In the genomic region with DNA sequence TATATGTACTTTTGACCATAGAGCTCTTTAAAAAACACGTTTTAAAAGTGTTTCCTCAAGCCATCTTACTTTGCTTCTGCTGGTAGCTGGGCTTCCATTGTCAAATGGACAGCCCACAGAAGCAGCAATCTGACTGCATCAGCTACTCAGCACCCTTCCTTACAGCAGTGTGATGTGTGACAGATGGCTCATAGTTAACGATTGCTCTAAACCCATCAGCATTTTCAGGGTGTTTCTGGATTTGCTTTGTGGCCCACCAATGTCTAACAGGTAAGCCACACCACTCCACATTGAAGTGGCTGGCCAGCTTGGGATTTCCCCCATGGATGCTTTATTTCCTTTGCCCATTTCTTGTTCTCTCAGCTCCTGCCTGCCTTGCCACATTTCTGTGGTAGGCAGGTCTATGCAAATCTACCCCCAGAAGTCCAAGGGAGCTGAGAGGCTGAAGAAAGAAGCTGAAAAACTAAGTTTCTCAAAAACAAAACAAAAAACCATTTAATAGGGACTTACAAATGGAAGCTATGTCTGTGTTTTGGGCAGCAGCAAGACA, we compare ENCODE assay signal across 20 cellular contexts.
"Had no signal": no experiment of that assay in that cellular context is flagged by ENCODE, and none has a peak within 500 bp of the region (broad histone marks: within the 10 kb centered on the region; RNA-seq: fewer than 3 reads in every experiment).

No MANE protein-coding gene starts in this region.

- ATAC-seq: gastrocnemius medialis; heart left ventricle; left lung; naive thymus-derived CD4-positive, alpha-beta T cell; right lobe of liver; stimulated activated naive B cell treated with anti-CD40 and anti-IgM and Interleukin-4, amounts not matched to agents 10 μg/mL and 1 μg/mL and 100 μg/mL, for 72 hours had no signal

- H3K27ac Mint-ChIP-seq: dendritic cell treated with granulocyte-macrophage colony-stimulating factor and Interleukin-4, amounts not matched to agents 40 ng/mL and 50 ng/mL, for 4 days; mesothelial cell of epicardium; naive thymus-derived CD4-positive, alpha-beta T cell; nephron; neural progenitor cell; progenitor cell of endocrine pancreas; stimulated activated naive B cell treated with anti-CD40 and anti-IgM and Interleukin-4, amounts not matched to agents 10 μg/mL and 1 μg/mL and 100 μg/mL, for 72 hours had no signal

- H3K4me3 Mint-ChIP-seq: dendritic cell treated with granulocyte-macrophage colony-stimulating factor and Interleukin-4, amounts not matched to agents 40 ng/mL and 50 ng/mL, for 4 days; mesothelial cell of epicardium; naive thymus-derived CD4-positive, alpha-beta T cell; nephron; neural progenitor cell; stimulated activated naive B cell treated with anti-CD40 and anti-IgM and Interleukin-4, amounts not matched to agents 10 μg/mL and 1 μg/mL and 100 μg/mL, for 72 hours had no signal

- H3K4me1 Mint-ChIP-seq: mesothelial cell of epicardium; naive thymus-derived CD4-positive, alpha-beta T cell; nephron; neural progenitor cell; stimulated activated naive B cell treated with anti-CD40 and anti-IgM and Interleukin-4, amounts not matched to agents 10 μg/mL and 1 μg/mL and 100 μg/mL, for 72 hours had no signal

- DNase-seq: colonic mucosa; gastrocnemius medialis; heart left ventricle; kidney; left lung; mesenchymal stem cell; naive thymus-derived CD4-positive, alpha-beta T cell; right lobe of liver; small intestine; stimulated activated CD4-positive, alpha-beta T cell treated with anti-CD3 and anti-CD28 coated beads, Interleukin-15, amount 100 ng/mL, for 24 hours; stimulated activated CD4-positive, alpha-beta T cell treated with anti-CD3 and anti-CD28 coated beads, Interleukin-2, amount 100 ng/mL, for 48 hours; stimulated activated naive B cell treated with anti-CD40 and anti-IgM and Interleukin-4, amounts not matched to agents 10 μg/mL and 1 μg/mL and 100 μg/mL, for 72 hours; stomach; thyroid gland; trophoblast cell had no signal

- H3K36me3 Mint-ChIP-seq: mesothelial cell of epicardium; neural progenitor cell; stimulated activated naive B cell treated with anti-CD40 and anti-IgM and Interleukin-4, amounts not matched to agents 10 μg/mL and 1 μg/mL and 100 μg/mL, for 72 hours had no signal
